Comparison of ENCODE assay signal across 20 cellular contexts in the genomic region with DNA sequence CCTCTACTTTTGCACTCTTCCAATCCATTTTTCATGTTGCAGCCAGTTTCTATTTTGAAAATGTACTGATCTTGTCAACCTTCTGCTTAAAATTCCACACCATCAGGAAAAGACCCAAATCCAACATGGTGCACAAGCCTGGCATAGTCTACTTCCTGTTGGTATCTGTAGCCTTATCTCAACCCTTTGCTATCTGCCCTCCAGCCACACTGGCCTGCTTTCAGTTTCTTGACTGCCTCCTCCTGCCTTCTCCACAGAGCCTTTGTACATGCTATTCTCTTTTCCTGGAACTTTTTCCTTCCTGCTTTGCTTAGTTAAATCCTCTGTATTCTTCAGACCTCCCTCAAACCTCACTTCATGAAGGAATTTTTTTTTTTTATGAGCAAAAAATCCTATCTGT.
"Had no signal": no experiment of that assay in that cellular context is flagged by ENCODE, and none has a peak within 500 bp of the region (broad histone marks: within the 10 kb centered on the region; RNA-seq: fewer than 3 reads in every experiment).

No MANE protein-coding gene starts in this region.

- H3K27ac Mint-ChIP-seq: activated B cell treated with CpG ODN at 0.5 μM for 24 hours; activated T-helper 1 cell treated with anti-CD3 and anti-CD28 coated beads, Interleukin-12 subunit alpha, Interleukin-12 subunit beta, Interleukin-2, Interleukin-4 antibody, amounts not matched to agents 30 ng/mL and 10 ng/mL and 1 ng/mL, durations not matched to agents 14 hours and 24 hours and 36 hours; stimulated activated naive CD8-positive, alpha-beta T cell treated with anti-CD3 and anti-CD28 coated beads, Interleukin-15, amount 100 ng/mL, for 72 hours had no signal

- H3K4me3 Mint-ChIP-seq: activated B cell treated with CpG ODN at 0.5 μM for 24 hours; activated T-helper 1 cell treated with anti-CD3 and anti-CD28 coated beads, Interleukin-12 subunit alpha, Interleukin-12 subunit beta, Interleukin-2, Interleukin-4 antibody, amounts not matched to agents 30 ng/mL and 10 ng/mL and 1 ng/mL, durations not matched to agents 14 hours and 24 hours and 36 hours; stimulated activated naive CD8-positive, alpha-beta T cell treated with anti-CD3 and anti-CD28 coated beads, Interleukin-15, amount 100 ng/mL, for 72 hours had no signal

- DNase-seq: activated B cell treated with CpG ODN at 0.5 μM for 24 hours; activated CD4-positive, alpha-beta T cell treated with anti-CD3 and anti-CD28 coated beads for 4 hours; activated naive CD4-positive, alpha-beta T cell; adrenal gland; cerebellar nuclear complex; cortex of kidney; effector CD4-positive, alpha-beta T cell; heart left ventricle; kidney; left ventricle myocardium inferior; mammary epithelial cell; midbrain; psoas muscle; right cardiac atrium; stimulated activated CD4-positive, alpha-beta T cell treated with anti-CD3 and anti-CD28 coated beads, Interleukin-2, amount 100 ng/mL, for 24 hours; stimulated activated naive CD8-positive, alpha-beta T cell treated with anti-CD3 and anti-CD28 coated beads, Interleukin-15, amount 100 ng/mL, for 72 hours; T-helper 9 cell had no signal

- ATAC-seq: esophagus mucosa; gastroesophageal sphincter; heart left ventricle; psoas muscle; right cardiac atrium; stimulated activated naive CD8-positive, alpha-beta T cell treated with anti-CD3 and anti-CD28 coated beads, Interleukin-15, amount 100 ng/mL, for 72 hours had no signal

- H3K9me3 Mint-ChIP-seq: activated B cell treated with CpG ODN at 0.5 μM for 24 hours; activated T-helper 1 cell treated with anti-CD3 and anti-CD28 coated beads, Interleukin-12 subunit alpha, Interleukin-12 subunit beta, Interleukin-2, Interleukin-4 antibody, amounts not matched to agents 30 ng/mL and 10 ng/mL and 1 ng/mL, durations not matched to agents 14 hours and 24 hours and 36 hours had no signal

- H3K27me3 Mint-ChIP-seq: activated B cell treated with CpG ODN at 0.5 μM for 24 hours; stimulated activated naive CD8-positive, alpha-beta T cell treated with anti-CD3 and anti-CD28 coated beads, Interleukin-15, amount 100 ng/mL, for 72 hours had no signal

- H3K4me1 Mint-ChIP-seq: activated B cell treated with CpG ODN at 0.5 μM for 24 hours had no signal
